Comparison of ENCODE assay signal across 9 cellular contexts in genomic region chr6:125858427-125859320, GRCh38.
DNase-seq lines count a peak whose midpoint lies in the region; ATAC-seq and TF ChIP-seq lines count a peak whose summit lies in the region.
"Had no signal": no experiment of that assay in that cellular context is flagged by ENCODE, and none has a peak within 500 bp of the region (broad histone marks: within the 10 kb centered on the region; RNA-seq: fewer than 3 reads in every experiment).

No MANE protein-coding gene starts in this region.

- H3K36me3 ChIP-seq in NT2/D1 (ENCODE audit: insufficient read depth, insufficient read length, low read length): no peaks in the 10 kb centered on the region
- H3K36me3 ChIP-seq in adrenal gland (replicated peaks in 1 of 2): peaks cover 0 to 11% of the 10 kb centered on the region in 2 donors
- H3K36me3 ChIP-seq in heart left ventricle: peaks cover 0 to 26% (median 7%) of the 10 kb centered on the region in 9 donors
- H3K36me3 ChIP-seq in prostate gland: no peaks in the 10 kb centered on the region

- H3K27me3 ChIP-seq in NT2/D1 (ENCODE audit: insufficient read depth, insufficient read length) (no peaks in the 10 kb centered on the region), adrenal gland (no peaks in the 10 kb centered on the region), heart left ventricle (no peaks in the 10 kb centered on the region), prostate gland (replicated peaks; ENCODE audit: insufficient read depth) (no peaks in the 10 kb centered on the region)

- no peaks in the 10 kb centered on the region for H3K4me1 ChIP-seq in NT2/D1 (ENCODE audit: insufficient read depth, insufficient read length)
- H3K4me1 ChIP-seq in adrenal gland (replicated peaks in 1 of 2): peaks cover 13 to 29% of the 10 kb centered on the region in 2 donors
- H3K4me1 ChIP-seq in heart left ventricle: peaks cover 0 to 10% (median 1%) of the 10 kb centered on the region in 12 donors
- no peaks in the 10 kb centered on the region for H3K4me1 ChIP-seq in prostate gland (replicated peaks)

- 43 to 47% (median 46%) methylated on average over 7 of the region's 7 CpGs for WGBS in adrenal gland, 4 donors
- 32 to 43% (median 38%) methylated on average over 7 of the region's 7 CpGs for WGBS in heart left ventricle, 4 donors
- 30% methylated on average over 7 of the region's 7 CpGs for WGBS in prostate gland

- H3K9ac ChIP-seq in NT2/D1 (ENCODE audit: insufficient read length, low read depth): no peak overlapping the region

- peak; percentile 37 to 68 (median 57) for TF ChIP-seq CTCF in adrenal gland (IDR thresholded peaks at IDR 0.05)
- TF ChIP-seq CTCF in heart left ventricle (IDR thresholded peaks at IDR 0.05): peak; percentile 44 to 81 (median 60)
- peak; percentile 32 to 75 (median 60) for TF ChIP-seq CTCF in prostate gland (IDR thresholded peaks at IDR 0.05)

- intact Hi-C loops in adrenal gland (cut with DNase I): no loop called here
- intact Hi-C loops in heart left ventricle (cut with DNase I): loop anchor here in 6 of 10 donors (5.0 to 10.0 kb wide), 4 partner anchors 64 to 114 kb away; partner anchors contain the start of genes HINT3 (in 5 of the 6) and NCOA7 (in 3 of the 6)
- intact Hi-C loops in prostate gland (cut with DNase I): loop anchor here (5.0 kb wide), 2 partner anchors 99 to 114 kb away; partner anchors contain the start of gene HINT3

- peak; percentile 67 for ATAC-seq in HG02970 (IDR thresholded peaks at IDR 0.05; ENCODE audit: low FRiP score, unreplicated experiment)
- peak; percentile 69 to 90 (median 86) for ATAC-seq in heart left ventricle
- ATAC-seq: CD8-positive, alpha-beta T cell had no signal

- peak; percentile 30 to 69 for DNase-seq in NCI-H2081 (lab: John Stamatoyannopoulos, UW)
- no peak for DNase-seq in NCI-H2081 treated with DMSO at 0.1 percent for 48 hours (lab: John Stamatoyannopoulos, UW)
- DNase-seq in NT2/D1 (ENCODE audit: low read depth, low spot score): peak; percentile 47
- DNase-seq in adrenal gland: peak; percentile 50 to 81 (median 60)
- DNase-seq in heart left ventricle: peak in 4 of 5 donors; percentile 29 to 53 (median 38)
- DNase-seq in prostate gland (ENCODE audit: low spot score): peak; percentile 67
- no peak for DNase-seq in NCI-H345 (lab: John Stamatoyannopoulos, UW)

- no peak for TF ChIP-seq POLR2A in adrenal gland (IDR thresholded peaks at IDR 0.05)
- TF ChIP-seq POLR2A in heart left ventricle (IDR thresholded peaks at IDR 0.05): no peak
- TF ChIP-seq POLR2A in prostate gland (IDR thresholded peaks at IDR 0.05): no peak

- H3K4me3 ChIP-seq in NT2/D1 (ENCODE audit: insufficient read length, low read depth) (no peak overlapping the region), adrenal gland (no peak overlapping the region), heart left ventricle (no peak overlapping the region), prostate gland (no peak overlapping the region)

- H3K9me3 ChIP-seq in NT2/D1 (ENCODE audit: insufficient read depth, low read length) (no peaks in the 10 kb centered on the region), adrenal gland (replicated peaks in 1 of 3) (no peaks in the 10 kb centered on the region), heart left ventricle (no peaks in the 10 kb centered on the region), prostate gland (no peaks in the 10 kb centered on the region)

- peak overlapping the region in 2 of 5 donors; percentile 43 to 62 for H3K27ac ChIP-seq in adrenal gland
- no peak overlapping the region for H3K27ac ChIP-seq in heart left ventricle
- H3K27ac ChIP-seq in prostate gland: no peak overlapping the region

Comparison
In these comparisons a context has a peak if more than half of its experiments do, and no peak if none do; other contexts are left out.
1. DNase-seq: peak in NCI-H2081 (2 of 2), NT2/D1 (single experiment), adrenal gland (7 of 7), heart left ventricle (4 of 5) and prostate gland (single experiment); none in NCI-H2081 treated with DMSO at 0.1 percent for 48 hours (single experiment) and NCI-H345 (single experiment).
2. intact Hi-C loops: an anchor here in heart left ventricle (5.0 to 10.0 kb wide) and prostate gland (5.0 kb wide); none called in adrenal gland.
3. Peak in every context shown above with its lines, with median percentiles within 50 percentile points of each other: CTCF ChIP-seq.